8 cellular contexts compared by ENCODE assay signal in genomic region chr6:29722773-29723665, GRCh38. TPM values are rescaled to one million over a fixed set of nuclear protein-coding genes. Genes with fewer than 3 reads are reported as not detected.
DNase-seq lines count a peak whose midpoint lies in the region; ATAC-seq and TF ChIP-seq lines count a peak whose summit lies in the region.

Gene HLA-F (plus strand): TSS chr6:29723434. CDS start chr6:29723464, 30 bp downstream.

- peak; percentile 90 for DNase-seq in EH (ENCODE audit: low read depth)
- DNase-seq in LoVo (ENCODE audit: low spot score), result peak; percentile 91
- DNase-seq in WERI-Rb-1, result peak; percentile 92
- peak; percentile 91 to 95 for DNase-seq in T47D (ENCODE audit: low read depth in 1 of 2, low spot score in 1 of 2)
- DNase-seq in iPS-NIHi11 (ENCODE audit: low spot score), result peak; percentile 89
- DNase-seq in NCI-H2107 treated with DMSO at 0.1 percent for 48 hours (lab: John Stamatoyannopoulos, UW; ENCODE audit: unreplicated experiment), result no peak

- peak; percentile 34; the same call in 1 of the 2 replicates for TF ChIP-seq CTCF in WERI-Rb-1 (IDR thresholded peaks at IDR 0.05; ENCODE audit: low read depth, low read length)

- peaks cover 6% of the 10 kb centered on the region for H3K4me1 ChIP-seq in skeletal muscle satellite cell (ENCODE audit: control insufficient read depth, insufficient read depth, low read length)

- peak; percentile 91 for ATAC-seq in GM21786 (IDR thresholded peaks at IDR 0.05; ENCODE audit: unreplicated experiment)

- H3K27ac ChIP-seq in WERI-Rb-1, result no peak within 1 kb of the TSS

- in situ Hi-C loops in T47D (cut with HindIII; ENCODE audit: low pct_unique_long_range_greater_than_20kb, low sequenced_read_pairs), result no loop called here

- H3K9me3 ChIP-seq in WERI-Rb-1 (ENCODE audit: severe bottlenecking) (no peaks in the 10 kb centered on the region), skeletal muscle satellite cell (replicated peaks; ENCODE audit: low read length) (no peaks in the 10 kb centered on the region)

- peak within 1 kb of the TSS; percentile 36 for H3K9ac ChIP-seq in skeletal muscle satellite cell (ENCODE audit: low read depth, low read length)

- H3K4me3 ChIP-seq in WERI-Rb-1 (ENCODE audit: low read depth, low read length), result peak within 1 kb of the TSS; percentile 96
- peak within 1 kb of the TSS; percentile 66 for H3K4me3 ChIP-seq in skeletal muscle satellite cell (ENCODE audit: low read length)

- H3K27me3 ChIP-seq in WERI-Rb-1 (ENCODE audit: insufficient read depth, low read depth, severe bottlenecking) (no peaks in the 10 kb centered on the region), skeletal muscle satellite cell (ENCODE audit: control insufficient read depth, insufficient read depth, low read length) (peaks cover 13% of the 10 kb centered on the region)

- peak within 1 kb of the TSS; percentile 77 for H3K4me2 ChIP-seq in skeletal muscle satellite cell (ENCODE audit: low read length)

- H3K36me3 ChIP-seq in WERI-Rb-1, result no peaks in the 10 kb centered on the region
- no peaks in the 10 kb centered on the region for H3K36me3 ChIP-seq in skeletal muscle satellite cell (ENCODE audit: insufficient read depth, low read length)

RNA-seq across cellular contexts. Expression of gene HLA-F, which starts in this region (rescaled TPM):
- total RNA-seq in skeletal muscle satellite cell (2012; rRNA removed), result 2.0 and 3.3 TPM in 2 replicates
